1 cellular context compared by ENCODE assay signal in the genomic region with DNA sequence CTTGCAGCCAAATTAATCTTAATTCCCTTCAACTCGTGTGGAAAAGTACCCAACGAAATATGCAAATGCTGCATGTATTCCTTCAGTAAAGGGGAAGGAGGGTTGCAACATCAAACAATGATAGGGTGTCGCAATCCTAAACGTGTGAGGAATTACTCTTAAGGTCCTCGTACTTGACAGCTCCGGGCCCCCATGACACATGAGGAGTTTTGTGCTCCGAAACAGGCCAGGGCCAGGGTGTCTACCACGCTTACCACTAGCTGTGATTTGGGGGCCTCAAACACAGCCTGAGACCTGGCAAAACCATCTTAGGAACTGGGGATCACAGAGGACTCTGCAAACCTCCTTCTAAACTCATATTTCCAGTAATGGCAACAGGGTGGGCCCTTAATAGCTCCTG.
TF ChIP-seq lines count a peak whose summit lies in the region.

No MANE protein-coding gene starts in this region.

TF ChIP-seq in GM23338, 12 proteins besides CTCF, POLR2A, EP300 and RAD21 (continued from another document):
- TF ChIP-seq, protein P1, sequence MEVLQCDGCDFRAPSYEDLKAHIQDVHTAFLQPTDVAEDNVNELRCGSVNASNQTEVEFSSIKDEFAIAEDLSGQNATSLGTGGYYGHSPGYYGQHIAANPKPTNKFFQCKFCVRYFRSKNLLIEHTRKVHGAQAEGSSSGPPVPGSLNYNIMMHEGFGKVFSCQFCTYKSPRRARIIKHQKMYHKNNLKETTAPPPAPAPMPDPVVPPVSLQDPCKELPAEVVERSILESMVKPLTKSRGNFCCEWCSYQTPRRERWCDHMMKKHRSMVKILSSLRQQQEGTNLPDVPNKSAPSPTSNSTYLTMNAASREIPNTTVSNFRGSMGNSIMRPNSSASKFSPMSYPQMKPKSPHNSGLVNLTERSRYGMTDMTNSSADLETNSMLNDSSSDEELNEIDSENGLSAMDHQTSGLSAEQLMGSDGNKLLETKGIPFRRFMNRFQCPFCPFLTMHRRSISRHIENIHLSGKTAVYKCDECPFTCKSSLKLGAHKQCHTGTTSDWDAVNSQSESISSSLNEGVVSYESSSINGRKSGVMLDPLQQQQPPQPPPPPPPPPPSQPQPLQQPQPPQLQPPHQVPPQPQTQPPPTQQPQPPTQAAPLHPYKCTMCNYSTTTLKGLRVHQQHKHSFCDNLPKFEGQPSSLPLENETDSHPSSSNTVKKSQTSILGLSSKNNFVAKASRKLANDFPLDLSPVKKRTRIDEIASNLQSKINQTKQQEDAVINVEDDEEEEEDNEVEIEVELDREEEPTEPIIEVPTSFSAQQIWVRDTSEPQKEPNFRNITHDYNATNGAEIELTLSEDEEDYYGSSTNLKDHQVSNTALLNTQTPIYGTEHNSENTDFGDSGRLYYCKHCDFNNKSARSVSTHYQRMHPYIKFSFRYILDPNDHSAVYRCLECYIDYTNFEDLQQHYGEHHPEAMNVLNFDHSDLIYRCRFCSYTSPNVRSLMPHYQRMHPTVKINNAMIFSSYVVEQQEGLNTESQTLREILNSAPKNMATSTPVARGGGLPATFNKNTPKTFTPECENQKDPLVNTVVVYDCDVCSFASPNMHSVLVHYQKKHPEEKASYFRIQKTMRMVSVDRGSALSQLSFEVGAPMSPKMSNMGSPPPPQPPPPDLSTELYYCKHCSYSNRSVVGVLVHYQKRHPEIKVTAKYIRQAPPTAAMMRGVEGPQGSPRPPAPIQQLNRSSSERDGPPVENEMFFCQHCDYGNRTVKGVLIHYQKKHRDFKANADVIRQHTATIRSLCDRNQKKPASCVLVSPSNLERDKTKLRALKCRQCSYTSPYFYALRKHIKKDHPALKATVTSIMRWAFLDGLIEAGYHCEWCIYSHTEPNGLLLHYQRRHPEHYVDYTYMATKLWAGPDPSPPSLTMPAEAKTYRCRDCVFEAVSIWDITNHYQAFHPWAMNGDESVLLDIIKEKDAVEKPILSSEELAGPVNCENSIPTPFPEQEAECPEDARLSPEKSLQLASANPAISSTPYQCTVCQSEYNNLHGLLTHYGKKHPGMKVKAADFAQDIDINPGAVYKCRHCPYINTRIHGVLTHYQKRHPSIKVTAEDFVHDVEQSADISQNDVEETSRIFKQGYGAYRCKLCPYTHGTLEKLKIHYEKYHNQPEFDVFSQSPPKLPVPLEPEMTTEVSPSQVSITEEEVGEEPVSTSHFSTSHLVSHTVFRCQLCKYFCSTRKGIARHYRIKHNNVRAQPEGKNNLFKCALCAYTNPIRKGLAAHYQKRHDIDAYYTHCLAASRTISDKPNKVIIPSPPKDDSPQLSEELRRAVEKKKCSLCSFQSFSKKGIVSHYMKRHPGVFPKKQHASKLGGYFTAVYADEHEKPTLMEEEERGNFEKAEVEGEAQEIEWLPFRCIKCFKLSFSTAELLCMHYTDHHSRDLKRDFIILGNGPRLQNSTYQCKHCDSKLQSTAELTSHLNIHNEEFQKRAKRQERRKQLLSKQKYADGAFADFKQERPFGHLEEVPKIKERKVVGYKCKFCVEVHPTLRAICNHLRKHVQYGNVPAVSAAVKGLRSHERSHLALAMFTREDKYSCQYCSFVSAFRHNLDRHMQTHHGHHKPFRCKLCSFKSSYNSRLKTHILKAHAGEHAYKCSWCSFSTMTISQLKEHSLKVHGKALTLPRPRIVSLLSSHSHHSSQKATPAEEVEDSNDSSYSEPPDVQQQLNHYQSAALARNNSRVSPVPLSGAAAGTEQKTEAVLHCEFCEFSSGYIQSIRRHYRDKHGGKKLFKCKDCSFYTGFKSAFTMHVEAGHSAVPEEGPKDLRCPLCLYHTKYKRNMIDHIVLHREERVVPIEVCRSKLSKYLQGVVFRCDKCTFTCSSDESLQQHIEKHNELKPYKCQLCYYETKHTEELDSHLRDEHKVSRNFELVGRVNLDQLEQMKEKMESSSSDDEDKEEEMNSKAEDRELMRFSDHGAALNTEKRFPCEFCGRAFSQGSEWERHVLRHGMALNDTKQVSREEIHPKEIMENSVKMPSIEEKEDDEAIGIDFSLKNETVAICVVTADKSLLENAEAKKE (CRISPR knock-in tag; IDR thresholded peaks at IDR 0.05): no peak
TF ChIP-seq in GM23338: peak in this region for 0.
